In genomic region chr2:25274868-25275574, GRCh38 we compare ENCODE assay signal across 9 cellular contexts.
DNase-seq lines count a peak whose midpoint lies in the region; ATAC-seq, FAIRE-seq and TF ChIP-seq lines count a peak whose summit lies in the region.
"Had no signal": no experiment of that assay in that cellular context is flagged by ENCODE, and none has a peak within 500 bp of the region (broad histone marks: within the 10 kb centered on the region; RNA-seq: fewer than 3 reads in every experiment).

No MANE protein-coding gene starts in this region.

- CTCF ChIA-PET in HepG2 (lab: Yijun Ruan, JAX; ENCODE audit: low intra/inter-chr PET ratio, low total read pairs): no interaction called here

- TF ChIP-seq CTCF in Loucy (conservative IDR thresholded peaks at IDR 0.05; ENCODE audit: low read length): no peak
- no peak for TF ChIP-seq CTCF in HepG2 (CRISPR knock-in tag; IDR thresholded peaks at IDR 0.05)

- no peak for TF ChIP-seq RAD21 in HepG2 (CRISPR knock-in tag; IDR thresholded peaks at IDR 0.05)

- H3K4me3 ChIP-seq in Loucy (ENCODE audit: low read length, poor library complexity, severe bottlenecking): no peak overlapping the region
- H3K4me3 ChIP-seq in HepG2 (replicated peaks in 1 of 3; ENCODE audit: insufficient read depth in 1 of 3, low read depth in 2 of 3, low read length in 3 of 3): no peak overlapping the region
- H3K4me3 ChIP-seq in subcutaneous abdominal adipose tissue (ENCODE audit: low read depth in 1 of 5, low read length in 5 of 5): no peak overlapping the region
- H3K4me3 ChIP-seq: thoracic aorta had no signal

- H3F3A ChIP-seq in Loucy (ENCODE audit: low read depth): no peaks in the 10 kb centered on the region

- H3K27me3 ChIP-seq in Loucy (ENCODE audit: insufficient read depth, low read length, poor library complexity, severe bottlenecking): no peaks in the 10 kb centered on the region
- no peaks in the 10 kb centered on the region for H3K27me3 ChIP-seq in HepG2 (ENCODE audit: control insufficient read depth in 1 of 2, insufficient read depth in 2 of 2, low read length in 2 of 2)
- H3K27me3 ChIP-seq in subcutaneous abdominal adipose tissue (ENCODE audit: control insufficient read depth in 5 of 5, insufficient read depth in 4 of 5, low read length in 5 of 5): no peaks in the 10 kb centered on the region

- in situ Hi-C loops in HepG2 (cut with HindIII; ENCODE audit: extremely low pct_ligation_motif_present, low pct_unique_long_range_greater_than_20kb): no loop called here

- no peak for FAIRE-seq in HepG2 (lab: Jason Lieb, UNC)

- peak overlapping the region; percentile 60 for H3K4me2 ChIP-seq in Loucy (ENCODE audit: low read depth, low read length, poor library complexity, severe bottlenecking)
- no peak overlapping the region for H3K4me2 ChIP-seq in HepG2 (ENCODE audit: low read depth, low read length)

- 76% methylated on average over 24 of the region's 27 CpGs for WGBS in HepG2 (ENCODE audit: low lambda C conversion rate)

- H3K36me3 ChIP-seq in Loucy (ENCODE audit: insufficient read depth, low read length) (no peaks in the 10 kb centered on the region; the same call in 1 of the 2 replicates), HepG2 (replicated peaks in 1 of 2; ENCODE audit: control insufficient read depth in 1 of 2, insufficient read depth in 2 of 2, low read length in 2 of 2) (no peaks in the 10 kb centered on the region), subcutaneous abdominal adipose tissue (ENCODE audit: control insufficient read depth in 5 of 5, insufficient read depth in 5 of 5, low read length in 5 of 5) (peaks cover 0 to 18% (median 9%) of the 10 kb centered on the region in 5 donors)

- no peaks in the 10 kb centered on the region for H3K9me2 ChIP-seq in Loucy (replicated peaks; ENCODE audit: low read depth, low read length)

- H3K27ac ChIP-seq in HepG2 (ENCODE audit: extremely low read length, insufficient read depth, low read length) (no peak overlapping the region), subcutaneous abdominal adipose tissue (ENCODE audit: low read depth, low read length) (peak overlapping the region; percentile 88)
- H3K27ac ChIP-seq: thoracic aorta had no signal

- H2AFZ ChIP-seq in Loucy (ENCODE audit: low read length): no peak overlapping the region
- no peak overlapping the region for H2AFZ ChIP-seq in HepG2 (ENCODE audit: low read length)

- peak overlapping the region; percentile 47 for H3K9ac ChIP-seq in Loucy (ENCODE audit: low read depth, low read length, poor library complexity, severe bottlenecking)
- no peak overlapping the region for H3K9ac ChIP-seq in HepG2 (ENCODE audit: insufficient read depth, low read depth, low read length)
- peak overlapping the region in 1 of 5 donors; percentile 58 for H3K9ac ChIP-seq in subcutaneous abdominal adipose tissue (ENCODE audit: low read length in 5 of 5)

- TF ChIP-seq EP300 in HepG2 (IDR thresholded peaks at IDR 0.05; ENCODE audit: low read depth in 2 of 2, low read length in 2 of 2): no peak
- no peak for TF ChIP-seq EP300 in HepG2 (CRISPR knock-in tag; IDR thresholded peaks at IDR 0.05; ENCODE audit: borderline replicate concordance)

- intact Hi-C loops in HepG2 (cut with micrococcal nuclease; ENCODE audit: unreplicated experiment): no loop called here

- H4K20me1 ChIP-seq in Loucy (ENCODE audit: insufficient read depth, low read length, poor library complexity, severe bottlenecking) (no peaks in the 10 kb centered on the region), HepG2 (ENCODE audit: insufficient read depth, low read length) (no peaks in the 10 kb centered on the region)

- H3K79me2 ChIP-seq in Loucy (ENCODE audit: insufficient read depth, low read length): no peaks in the 10 kb centered on the region
- no peaks in the 10 kb centered on the region for H3K79me2 ChIP-seq in HepG2 (ENCODE audit: insufficient read depth, low read length)

- H3K9me3 ChIP-seq in Loucy (ENCODE audit: insufficient read depth, low read depth, low read length) (no peaks in the 10 kb centered on the region), HepG2 (ENCODE audit: low read length) (no peaks in the 10 kb centered on the region), subcutaneous abdominal adipose tissue (ENCODE audit: control insufficient read depth in 5 of 5, low read length in 5 of 5) (no peaks in the 10 kb centered on the region)
- H3K9me3 ChIP-seq: thoracic aorta had no signal

- DNase-seq in activated gamma-delta T cell treated with anti-CD3 and anti-CD28 coated beads, Interleukin-2, amount 50 U/mL, for 16 hours (ENCODE audit: low read depth): peak; percentile 57
- DNase-seq in HepG2 (ENCODE audit: low spot score) (no peak), NCI-H128 (lab: John Stamatoyannopoulos, UW; ENCODE audit: unreplicated experiment) (no peak), DMS114 treated with DMSO at 0.1 percent for 48 hours (lab: John Stamatoyannopoulos, UW; ENCODE audit: unreplicated experiment) (no peak), islet precursor cell (no peak)

- no peak for TF ChIP-seq POLR2A in HepG2 (IDR thresholded peaks at IDR 0.05; ENCODE audit: insufficient read depth in 1 of 2, low read depth in 2 of 2, low read length in 2 of 2)

- no peak for ATAC-seq in HepG2
- ATAC-seq in HG03280 (IDR thresholded peaks at IDR 0.05; ENCODE audit: unreplicated experiment): no peak

- H3K4me1 ChIP-seq in Loucy (ENCODE audit: insufficient read depth, low read length, poor library complexity, severe bottlenecking) (peaks cover 35% of the 10 kb centered on the region), HepG2 (ENCODE audit: insufficient read depth, low read length) (peaks cover 51% of the 10 kb centered on the region), subcutaneous abdominal adipose tissue (ENCODE audit: control insufficient read depth in 5 of 5, insufficient read depth in 5 of 5, low read length in 5 of 5) (peaks cover 14 to 74% (median 46%) of the 10 kb centered on the region in 5 donors)

- no TSS peak for BruUV-seq in HepG2 (replicated peaks; lab: Mats Ljungman, UMichigan)

- POLR2A ChIA-PET in HepG2 (lab: Yijun Ruan, JAX): interaction anchor here (2.0 kb wide), 1 partner anchor 23 kb away, joined by 9 read pairs; no protein-coding TSS in a partner anchor

TF ChIP-seq in HepG2, 621 proteins besides CTCF, POLR2A, EP300 and RAD21:
- TF ChIP-seq ZFP91 (CRISPR knock-in tag; IDR thresholded peaks at IDR 0.05; ENCODE audit: borderline replicate concordance) (no peak), AGO2 (optimal IDR thresholded peaks at IDR 0.05; ENCODE audit: low read depth, low read length) (peak; percentile 29)
